1 cellular context compared by ENCODE assay signal in the genomic region with DNA sequence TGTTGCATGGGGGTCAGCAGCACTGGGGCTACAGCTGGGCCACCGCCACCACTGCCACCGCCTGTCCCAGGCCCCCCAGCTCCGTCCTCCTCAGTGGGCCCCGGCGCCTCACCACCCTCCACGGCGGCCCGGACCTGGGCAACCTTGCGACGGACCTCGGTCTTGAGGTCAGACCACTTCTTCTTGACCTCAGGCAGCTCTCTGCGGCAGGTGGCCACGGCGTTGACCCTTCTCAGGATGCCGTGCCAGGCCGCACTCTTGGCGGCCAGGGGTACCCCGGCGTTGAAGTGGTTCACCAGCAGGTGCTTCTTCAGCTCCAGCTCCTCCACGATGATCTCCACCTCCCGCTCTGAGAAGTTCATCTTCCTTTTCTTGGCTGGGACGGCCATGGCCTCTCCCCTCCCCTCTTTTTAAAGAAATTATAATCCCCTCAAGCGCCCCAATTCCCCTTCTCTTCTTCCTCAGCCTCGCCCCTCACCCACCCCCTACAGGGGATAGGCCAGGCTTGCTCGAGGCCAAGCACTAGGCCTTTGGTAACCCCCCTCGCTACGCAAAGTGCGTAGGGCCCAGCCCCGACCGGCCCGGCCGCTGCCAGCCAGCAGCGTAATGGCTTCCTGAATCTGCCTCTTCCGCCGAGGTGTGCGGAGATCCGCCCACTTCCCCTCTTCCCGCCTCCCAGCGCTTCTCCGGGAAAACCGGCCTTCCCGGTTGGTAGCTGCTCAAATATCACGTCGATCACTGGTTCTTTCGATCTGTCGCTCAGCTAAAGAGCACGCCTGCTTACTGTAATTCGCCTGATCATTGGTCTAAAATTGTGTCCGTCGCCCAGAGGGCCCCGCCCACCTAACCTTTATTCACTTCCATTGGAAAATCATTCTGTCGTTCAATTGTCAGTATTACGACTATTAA.
TF ChIP-seq lines count a peak whose summit lies in the region.

TSS of gene NAIF1 (minus strand) at position 608 of the 909 bp plus-strand sequence. CDS start at position 389, 219 bp downstream.

TF ChIP-seq in GM12878, 131 proteins besides CTCF, POLR2A, EP300 and RAD21 (continued from another document and continues in another):
- TF ChIP-seq SIX5 (IDR thresholded peaks at IDR 0.05; ENCODE audit: low read depth, low read length, severe bottlenecking) (no peak), HSF1 (IDR thresholded peaks at IDR 0.05; ENCODE audit: low read depth, low read length) (no peak; the same call in 1 of the 2 replicates), CEBPZ (IDR thresholded peaks at IDR 0.05; ENCODE audit: low read depth, low read length) (peak; percentile 100), ZBED1 (IDR thresholded peaks at IDR 0.05; ENCODE audit: borderline replicate concordance) (no peak), E4F1 (IDR thresholded peaks at IDR 0.05; ENCODE audit: borderline replicate concordance, partially characterized antibody) (peak; percentile 94), ATF7 (IDR thresholded peaks at IDR 0.05; ENCODE audit: low read depth) (peak; percentile 85; the same call in 1 of the 2 replicates), SREBF2 (IDR thresholded peaks at IDR 0.05; ENCODE audit: low read length) (no peak), NR2C1 (IDR thresholded peaks at IDR 0.05) (peak; percentile 53; the same call in 1 of the 2 replicates), ZNF384 (IDR thresholded peaks at IDR 0.05; ENCODE audit: borderline replicate concordance, low read depth, low read length) (no peak), BRCA1 (IDR thresholded peaks at IDR 0.05; ENCODE audit: low read depth, low read length) (no peak), ETV6 (conservative IDR thresholded peaks at IDR 0.05 in 1 of 2, IDR thresholded peaks at IDR 0.05 in 1 of 2; ENCODE audit: borderline replicate concordance in 1 of 2, low read depth in 1 of 2) (no peak), RELA (IDR thresholded peaks at IDR 0.05; ENCODE audit: borderline replicate concordance, partially characterized antibody) (no peak), CREM (IDR thresholded peaks at IDR 0.05; ENCODE audit: low read depth) (peak; percentile 57), ATF3 (IDR thresholded peaks at IDR 0.05; ENCODE audit: borderline replicate concordance, extremely low read depth, low read depth, low read length) (no peak), EZH2 (IDR thresholded peaks at IDR 0.05; ENCODE audit: borderline replicate concordance, control insufficient read depth, low read depth, low read length) (no peak), ZNF622 (IDR thresholded peaks at IDR 0.05) (no peak), BCL11A (IDR thresholded peaks at IDR 0.05; ENCODE audit: low read depth, low read length) (no peak), TARDBP (IDR thresholded peaks at IDR 0.05; ENCODE audit: borderline replicate concordance) (no peak), ZNF207 (IDR thresholded peaks at IDR 0.05; ENCODE audit: borderline replicate concordance) (no peak), RBBP5 (conservative IDR thresholded peaks at IDR 0.05) (no peak), NFIC (IDR thresholded peaks at IDR 0.05; ENCODE audit: low read depth, low read length) (no peak), MEF2B (IDR thresholded peaks at IDR 0.05; ENCODE audit: partially characterized antibody, poor library complexity, severe bottlenecking) (no peak), NBN (IDR thresholded peaks at IDR 0.05) (peak; percentile 21), BACH1 (IDR thresholded peaks at IDR 0.05; ENCODE audit: borderline replicate concordance) (no peak), SKIL (IDR thresholded peaks at IDR 0.05; ENCODE audit: low read depth, poor library complexity, severe bottlenecking) (peak; percentile 98), CREB1 (IDR thresholded peaks at IDR 0.05; ENCODE audit: low read depth) (no peak), YBX1 (IDR thresholded peaks at IDR 0.05) (no peak), RUNX3 (IDR thresholded peaks at IDR 0.05; ENCODE audit: low read length) (no peak), E2F4 (IDR thresholded peaks at IDR 0.05; ENCODE audit: low read depth, low read length) (no peak), SPI1 (IDR thresholded peaks at IDR 0.05; ENCODE audit: borderline replicate concordance, insufficient read depth, low read depth, low read length) (peak; percentile 83; the same call in 1 of the 2 replicates)
- TF ChIP-seq, protein P1, sequence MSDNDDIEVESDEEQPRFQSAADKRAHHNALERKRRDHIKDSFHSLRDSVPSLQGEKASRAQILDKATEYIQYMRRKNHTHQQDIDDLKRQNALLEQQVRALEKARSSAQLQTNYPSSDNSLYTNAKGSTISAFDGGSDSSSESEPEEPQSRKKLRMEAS (IDR thresholded peaks at IDR 0.05; ENCODE audit: low read depth, low read length): peak; percentile 75
- TF ChIP-seq, protein P2, sequence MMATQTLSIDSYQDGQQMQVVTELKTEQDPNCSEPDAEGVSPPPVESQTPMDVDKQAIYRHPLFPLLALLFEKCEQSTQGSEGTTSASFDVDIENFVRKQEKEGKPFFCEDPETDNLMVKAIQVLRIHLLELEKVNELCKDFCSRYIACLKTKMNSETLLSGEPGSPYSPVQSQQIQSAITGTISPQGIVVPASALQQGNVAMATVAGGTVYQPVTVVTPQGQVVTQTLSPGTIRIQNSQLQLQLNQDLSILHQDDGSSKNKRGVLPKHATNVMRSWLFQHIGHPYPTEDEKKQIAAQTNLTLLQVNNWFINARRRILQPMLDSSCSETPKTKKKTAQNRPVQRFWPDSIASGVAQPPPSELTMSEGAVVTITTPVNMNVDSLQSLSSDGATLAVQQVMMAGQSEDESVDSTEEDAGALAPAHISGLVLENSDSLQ (IDR thresholded peaks at IDR 0.05): peak; percentile 100
- TF ChIP-seq, protein P3, sequence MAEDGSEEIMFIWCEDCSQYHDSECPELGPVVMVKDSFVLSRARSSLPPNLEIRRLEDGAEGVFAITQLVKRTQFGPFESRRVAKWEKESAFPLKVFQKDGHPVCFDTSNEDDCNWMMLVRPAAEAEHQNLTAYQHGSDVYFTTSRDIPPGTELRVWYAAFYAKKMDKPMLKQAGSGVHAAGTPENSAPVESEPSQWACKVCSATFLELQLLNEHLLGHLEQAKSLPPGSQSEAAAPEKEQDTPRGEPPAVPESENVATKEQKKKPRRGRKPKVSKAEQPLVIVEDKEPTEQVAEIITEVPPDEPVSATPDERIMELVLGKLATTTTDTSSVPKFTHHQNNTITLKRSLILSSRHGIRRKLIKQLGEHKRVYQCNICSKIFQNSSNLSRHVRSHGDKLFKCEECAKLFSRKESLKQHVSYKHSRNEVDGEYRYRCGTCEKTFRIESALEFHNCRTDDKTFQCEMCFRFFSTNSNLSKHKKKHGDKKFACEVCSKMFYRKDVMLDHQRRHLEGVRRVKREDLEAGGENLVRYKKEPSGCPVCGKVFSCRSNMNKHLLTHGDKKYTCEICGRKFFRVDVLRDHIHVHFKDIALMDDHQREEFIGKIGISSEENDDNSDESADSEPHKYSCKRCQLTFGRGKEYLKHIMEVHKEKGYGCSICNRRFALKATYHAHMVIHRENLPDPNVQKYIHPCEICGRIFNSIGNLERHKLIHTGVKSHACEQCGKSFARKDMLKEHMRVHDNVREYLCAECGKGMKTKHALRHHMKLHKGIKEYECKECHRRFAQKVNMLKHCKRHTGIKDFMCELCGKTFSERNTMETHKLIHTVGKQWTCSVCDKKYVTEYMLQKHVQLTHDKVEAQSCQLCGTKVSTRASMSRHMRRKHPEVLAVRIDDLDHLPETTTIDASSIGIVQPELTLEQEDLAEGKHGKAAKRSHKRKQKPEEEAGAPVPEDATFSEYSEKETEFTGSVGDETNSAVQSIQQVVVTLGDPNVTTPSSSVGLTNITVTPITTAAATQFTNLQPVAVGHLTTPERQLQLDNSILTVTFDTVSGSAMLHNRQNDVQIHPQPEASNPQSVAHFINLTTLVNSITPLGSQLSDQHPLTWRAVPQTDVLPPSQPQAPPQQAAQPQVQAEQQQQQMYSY (CRISPR knock-in tag; IDR thresholded peaks at IDR 0.05): no peak
- TF ChIP-seq, protein P4, sequence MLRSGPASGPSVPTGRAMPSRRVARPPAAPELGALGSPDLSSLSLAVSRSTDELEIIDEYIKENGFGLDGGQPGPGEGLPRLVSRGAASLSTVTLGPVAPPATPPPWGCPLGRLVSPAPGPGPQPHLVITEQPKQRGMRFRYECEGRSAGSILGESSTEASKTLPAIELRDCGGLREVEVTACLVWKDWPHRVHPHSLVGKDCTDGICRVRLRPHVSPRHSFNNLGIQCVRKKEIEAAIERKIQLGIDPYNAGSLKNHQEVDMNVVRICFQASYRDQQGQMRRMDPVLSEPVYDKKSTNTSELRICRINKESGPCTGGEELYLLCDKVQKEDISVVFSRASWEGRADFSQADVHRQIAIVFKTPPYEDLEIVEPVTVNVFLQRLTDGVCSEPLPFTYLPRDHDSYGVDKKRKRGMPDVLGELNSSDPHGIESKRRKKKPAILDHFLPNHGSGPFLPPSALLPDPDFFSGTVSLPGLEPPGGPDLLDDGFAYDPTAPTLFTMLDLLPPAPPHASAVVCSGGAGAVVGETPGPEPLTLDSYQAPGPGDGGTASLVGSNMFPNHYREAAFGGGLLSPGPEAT (IDR thresholded peaks at IDR 0.05; ENCODE audit: low read depth): peak; percentile 93
